In the genomic region with DNA sequence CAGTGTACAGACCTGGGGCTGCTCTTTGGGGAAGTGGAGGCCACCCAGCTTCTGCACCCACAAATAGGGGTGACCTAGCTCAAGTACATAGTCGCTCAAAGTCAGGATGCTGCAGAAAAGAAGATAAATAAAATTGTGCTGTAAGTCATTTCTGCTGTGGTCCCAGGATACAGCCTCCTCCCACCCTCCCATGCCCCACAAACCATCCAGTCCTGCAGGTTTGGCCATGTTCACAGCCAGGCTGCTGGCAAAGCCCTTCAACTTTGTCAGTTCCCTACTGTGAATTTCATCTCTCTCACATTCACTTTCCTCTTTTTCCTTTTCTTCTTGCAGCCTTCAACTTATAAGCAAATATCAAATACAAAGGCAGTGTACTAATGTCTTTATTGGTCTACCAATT, we compare ENCODE assay signal across 23 cellular contexts. TPM values are rescaled to one million over a fixed set of nuclear protein-coding genes. Genes with fewer than 3 reads are reported as not detected.
"Had no signal": no experiment of that assay in that cellular context is flagged by ENCODE, and none has a peak within 500 bp of the region (broad histone marks: within the 10 kb centered on the region; RNA-seq: fewer than 3 reads in every experiment).

No MANE protein-coding gene starts in this region.

- H3K9me3 ChIP-seq: left ventricle myocardium inferior, right atrium auricular region, right lobe of liver, suprapubic skin, tibial nerve, uterus had no signal

- H3K4me3 Mint-ChIP-seq: memory B cell; naive thymus-derived CD8-positive, alpha-beta T cell; nephron; neural crest cell; stimulated activated naive CD8-positive, alpha-beta T cell treated with anti-CD3 and anti-CD28 coated beads, Interleukin-15, Interleukin-2, amounts not matched to agents 100 ng/mL and 50 ng/mL, for 24 hours; type B pancreatic cell had no signal

- H3K4me3 ChIP-seq: hepatocyte, left ventricle myocardium inferior, right atrium auricular region, right lobe of liver, skin epidermis, suprapubic skin, tibial nerve, uterus had no signal

- H3K36me3 ChIP-seq: uterus had no signal

- H3K27me3 ChIP-seq: hepatocyte, right atrium auricular region, right lobe of liver, suprapubic skin, tibial nerve, uterus had no signal

- H3K4me1 ChIP-seq: parathyroid adenoma, suprapubic skin, tibial nerve, uterus had no signal

- DNase-seq: islet precursor cell; left ventricle myocardium inferior; naive thymus-derived CD8-positive, alpha-beta T cell; nucleus accumbens; right lobe of liver; stimulated activated CD4-positive, alpha-beta T cell treated with anti-CD3 and anti-CD28 coated beads, Interleukin-12 subunit alpha, Interleukin-12 subunit beta, amount 100 ng/mL, for 4 hours; stimulated activated CD4-positive, alpha-beta T cell treated with anti-CD3 and anti-CD28 coated beads, Interleukin-15, amount 100 ng/mL, for 24 hours; stimulated activated CD4-positive, alpha-beta T cell treated with anti-CD3 and anti-CD28 coated beads, Interleukin-2, amount 100 ng/mL, for 24 hours; stimulated activated CD4-positive, alpha-beta T cell treated with anti-CD3 and anti-CD28 coated beads, Interleukin-4, amount 100 ng/mL, for 1 hour; stimulated activated naive CD4-positive, alpha-beta T cell; uterus had no signal

- H3K4me1 Mint-ChIP-seq: memory B cell; naive thymus-derived CD8-positive, alpha-beta T cell; nephron; neural crest cell had no signal

- H3K27me3 Mint-ChIP-seq: memory B cell; naive thymus-derived CD8-positive, alpha-beta T cell; stimulated activated naive CD8-positive, alpha-beta T cell treated with anti-CD3 and anti-CD28 coated beads, Interleukin-15, Interleukin-2, amounts not matched to agents 100 ng/mL and 50 ng/mL, for 24 hours; type B pancreatic cell had no signal

- H3K27ac ChIP-seq: hepatocyte, left ventricle myocardium inferior, parathyroid adenoma, right atrium auricular region, right lobe of liver, skin epidermis, suprapubic skin, tibial nerve, uterus had no signal

- H3K9me3 Mint-ChIP-seq: memory B cell; naive thymus-derived CD8-positive, alpha-beta T cell; nephron; neural crest cell; stimulated activated naive CD8-positive, alpha-beta T cell treated with anti-CD3 and anti-CD28 coated beads, Interleukin-15, Interleukin-2, amounts not matched to agents 100 ng/mL and 50 ng/mL, for 24 hours; type B pancreatic cell had no signal

- H3K27ac Mint-ChIP-seq: memory B cell, nephron, type B pancreatic cell had no signal

- ATAC-seq: naive thymus-derived CD8-positive, alpha-beta T cell had no signal

RNA-seq across cellular contexts. Expression of a gene that starts 40.0 kb away (rescaled TPM):
- total RNA-seq: lung microvascular endothelial cell had no signal
